In the genomic region with DNA sequence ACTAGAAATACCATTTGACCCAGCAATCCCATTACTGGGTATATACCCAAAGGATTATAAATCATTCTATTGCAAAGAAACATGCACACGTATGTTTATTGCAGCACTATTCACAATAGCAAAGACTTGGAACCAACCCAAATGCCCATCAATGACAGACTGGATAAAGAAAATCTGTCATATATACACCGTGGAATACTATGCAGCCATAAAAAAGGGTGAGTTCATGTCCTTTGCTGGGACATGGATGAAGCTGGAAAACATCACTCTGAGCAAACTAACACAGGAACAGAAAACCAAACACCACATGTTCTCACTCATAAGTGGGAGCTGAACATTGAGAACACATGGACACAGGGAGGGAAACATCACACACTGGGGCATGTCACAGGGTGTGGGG, we compare ENCODE assay signal across 3 cellular contexts.
DNase-seq lines count a peak whose midpoint lies in the region; ATAC-seq, FAIRE-seq and TF ChIP-seq lines count a peak whose summit lies in the region.
"Not testable (repeated sequence)": the region's sequence is repeated elsewhere in the genome, so short reads cannot be mapped to it uniquely, and the experiment has no call there.

No MANE protein-coding gene starts in this region.

- H3K9me1 ChIP-seq in K562 (ENCODE audit: control insufficient read depth, insufficient read depth, low read length), result not testable (repeated sequence)

- H3K9ac ChIP-seq in K562 (ENCODE audit: insufficient read depth in 1 of 2, low read depth in 2 of 2, low read length in 2 of 2), result not testable (repeated sequence)

- not testable (repeated sequence) for H3K4me3 ChIP-seq in HEK293 (ENCODE audit: low read depth, low read length); K562

- not testable (repeated sequence) for H3K79me2 ChIP-seq in K562 (ENCODE audit: control insufficient read depth, insufficient read depth, low read length)

- peaks cover 47% of the 10 kb centered on the region for H3K27me3 Mint-ChIP-seq in T-helper 17 cell

- not testable (repeated sequence) for TF ChIP-seq POLR2A in K562 (conservative IDR thresholded peaks at IDR 0.05)

- not testable (repeated sequence) for TF ChIP-seq EP300 in K562 (IDR thresholded peaks at IDR 0.05; ENCODE audit: low read length)

- peaks cover 11 to 12% of the 10 kb centered on the region in 2 experiments for H3K27me3 ChIP-seq in K562 (ENCODE audit: control insufficient read depth in 2 of 2, insufficient read depth in 2 of 2, low read length in 2 of 2)

- H3K36me3 Mint-ChIP-seq in T-helper 17 cell (ENCODE audit: low read depth), result not testable (repeated sequence)

- H3K27ac ChIP-seq in HEK293 (ENCODE audit: extremely low read depth, low read depth, low read length); K562 (ENCODE audit: extremely low read depth, low read depth, low read length): not testable (repeated sequence)

- TF ChIP-seq CTCF in HEK293 (tag by site-specific recombination; IDR thresholded peaks at IDR 0.05); K562 (IDR thresholded peaks at IDR 0.05 in 2 of 3, conservative IDR thresholded peaks at IDR 0.05 in 1 of 3; ENCODE audit: insufficient read depth in 2 of 3, low read depth in 1 of 3, low read length in 3 of 3): not testable (repeated sequence)

- TF ChIP-seq RAD21 in K562 (CRISPR knock-in tag; conservative IDR thresholded peaks at IDR 0.05 in 1 of 2, IDR thresholded peaks at IDR 0.05 in 1 of 2), result not testable (repeated sequence)

- BruUV-seq in K562 (replicated peaks; lab: Mats Ljungman, UMichigan), result not testable (repeated sequence)

- H3K27ac Mint-ChIP-seq in T-helper 17 cell, result not testable (repeated sequence)

- not testable (repeated sequence) for H2AFZ ChIP-seq in K562 (ENCODE audit: low read depth, low read length)

- intact Hi-C loops in K562 (cut with micrococcal nuclease), result not testable (repeated sequence)

- 0% methylated on average over 2 of the region's 2 CpGs for WGBS in K562 (ENCODE audit: insufficient coverage, low coverage, missing lambda C conversion rate)

- not testable (repeated sequence) for H3K4me2 ChIP-seq in K562 (ENCODE audit: insufficient read depth, low read length)

- POLR2A ChIA-PET in HEK293 (lab: Yijun Ruan, JAX); K562 (lab: Yijun Ruan, JAX): not testable (repeated sequence)

- not testable (repeated sequence) for H3K4me1 Mint-ChIP-seq in T-helper 17 cell

- not testable (repeated sequence) for FAIRE-seq in K562 (lab: Jason Lieb, UNC)

- DNase-seq in T-helper 17 cell; K562 (ENCODE audit: extremely low read depth in 1 of 4, low spot score in 3 of 4): not testable (repeated sequence)

- H4K20me1 ChIP-seq in K562 (replicated peaks; ENCODE audit: control insufficient read depth, insufficient read depth, low read length), result not testable (repeated sequence)

- not testable (repeated sequence) for H3K36me3 ChIP-seq in HEK293 (ENCODE audit: control insufficient read depth in 2 of 2, insufficient read depth in 1 of 2, low read length in 2 of 2); K562 (ENCODE audit: control insufficient read depth, insufficient read depth, low read length)

- CTCF ChIA-PET in HEK293 (lab: Yijun Ruan, JAX); K562 (lab: Yijun Ruan, JAX; ENCODE audit: low intra/inter-chr PET ratio): not testable (repeated sequence)

- ATAC-seq in T-helper 17 cell, K562: not testable (repeated sequence)

- peak overlapping the region; percentile 16 for H3K4me3 Mint-ChIP-seq in T-helper 17 cell

- H3K9me3 ChIP-seq in HEK293 (ENCODE audit: control insufficient read depth, insufficient read depth, low read depth, low read length); T-helper 17 cell (ENCODE audit: control insufficient read depth, low read length, poor library complexity, severe bottlenecking); K562 (replicated peaks; ENCODE audit: control insufficient read depth, insufficient read depth, low read depth, low read length): not testable (repeated sequence)

- not testable (repeated sequence) for H3K4me1 ChIP-seq in HEK293 (ENCODE audit: control insufficient read depth, insufficient read depth, low read length); K562 (replicated peaks in 1 of 2; ENCODE audit: control insufficient read depth in 2 of 2, insufficient read depth in 2 of 2, low read length in 2 of 2)

- in situ Hi-C loops in K562 (cut with MboI), result not testable (repeated sequence)

TF ChIP-seq in HEK293, 187 proteins besides CTCF, POLR2A, EP300 and RAD21:
- TF ChIP-seq ZNF146 (tag by site-specific recombination; IDR thresholded peaks at IDR 0.05), result peak; percentile 83

TF ChIP-seq in K562, 482 proteins besides CTCF, POLR2A, EP300 and RAD21:
- peak; percentile 83 for TF ChIP-seq ZNF146 (CRISPR knock-in tag; IDR thresholded peaks at IDR 0.05; ENCODE audit: unreplicated experiment)
